In the genomic region with DNA sequence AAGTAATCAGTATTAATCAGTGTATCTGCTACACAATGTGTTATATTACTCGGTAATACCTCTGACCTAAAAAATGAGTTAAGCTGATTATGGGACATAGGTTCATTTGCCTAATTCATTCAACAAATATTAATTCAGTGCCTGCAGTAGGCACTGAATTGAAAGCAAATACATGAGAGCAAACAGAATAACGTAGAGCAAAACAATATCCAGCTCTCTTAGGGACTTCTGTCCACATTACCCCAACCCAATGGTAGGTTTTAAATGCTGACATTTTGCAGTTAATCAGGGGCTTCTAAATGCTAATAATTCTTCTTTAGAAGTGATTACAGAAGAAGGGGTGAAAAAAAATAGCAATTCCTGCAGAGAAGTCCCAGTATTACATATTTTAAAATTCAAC, we compare ENCODE assay signal across 27 cellular contexts. TPM values are rescaled to one million over a fixed set of nuclear protein-coding genes. Genes with fewer than 3 reads are reported as not detected.
A peak's percentile ranks its signal among the peaks of the same experiment; 100 is the strongest.
DNase-seq lines count a peak whose midpoint lies in the region; ATAC-seq, FAIRE-seq and TF ChIP-seq lines count a peak whose summit lies in the region.
"Had no signal": no experiment of that assay in that cellular context is flagged by ENCODE, and none has a peak within 500 bp of the region (broad histone marks: within the 10 kb centered on the region; RNA-seq: fewer than 3 reads in every experiment).

No MANE protein-coding gene starts in this region.

- peak; percentile 7 for DNase-seq in NCI-H146 treated with DMSO at 0.1 percent for 48 hours (lab: John Stamatoyannopoulos, UW; ENCODE audit: unreplicated experiment)
- DNase-seq in NCI-H146 (lab: John Stamatoyannopoulos, UW), result no peak
- no peak for DNase-seq in GM18507 (ENCODE audit: extremely low spot score, insufficient read length, low read depth)
- no peak for DNase-seq in T-helper 17 cell
- no peak for DNase-seq in psoas muscle
- DNase-seq in activated naive CD4-positive, alpha-beta T cell treated with anti-CD3 and anti-CD28 coated beads, Interleukin-2, amount 10 ng/mL, durations not matched to agents 7 days and 5 days, result no peak
- no peak for DNase-seq in kidney glomerular epithelial cell (lab: John Stamatoyannopoulos, UW)
- DNase-seq: activated B cell treated with CpG ODN at 0.5 μM for 24 hours; activated CD4-positive, alpha-beta memory T cell treated with anti-CD3 and anti-CD28 coated beads, Interleukin-2, amount 10 ng/mL, durations not matched to agents 7 days and 5 days; activated naive CD4-positive, alpha-beta T cell treated with Interleukin-2 at 50 U/mL for 16 hours; activated T-cell treated with anti-CD3 and anti-CD28 coated beads, Interleukin-2, amount 50 U/mL, for 1 hour; anterior cingulate cortex; effector CD8-positive, alpha-beta T cell; HCEC 1CT; islet precursor cell; mesenchymal stem cell; naive thymus-derived CD4-positive, alpha-beta T cell; NCI-H187 treated with DMSO at 0.1 percent for 48 hours; NCI-H446; pancreas; stimulated activated CD4-positive, alpha-beta T cell treated with anti-CD3 and anti-CD28 coated beads, Interleukin-2, amount 100 ng/mL, for 24 hours; stimulated activated naive CD8-positive, alpha-beta T cell treated with anti-CD3 and anti-CD28 coated beads, Interleukin-15, Interleukin-2, amounts not matched to agents 100 U/mL and 50 U/mL, for 24 hours; upper lobe of left lung had no signal

- H3K27ac ChIP-seq in psoas muscle, result peak overlapping the region; percentile 12
- H3K27ac ChIP-seq: pancreas, upper lobe of left lung had no signal

- intact Hi-C loops in psoas muscle (cut with DNase I), result no loop called here

- peaks cover 18% of the 10 kb centered on the region for H3K4me1 Mint-ChIP-seq in T-helper 17 cell
- H3K4me1 Mint-ChIP-seq in activated naive CD4-positive, alpha-beta T cell treated with anti-CD3 and anti-CD28 coated beads, Interleukin-2, amount 10 ng/mL, durations not matched to agents 7 days and 5 days, result peaks cover 29% of the 10 kb centered on the region

- no peak overlapping the region for H3K4me3 ChIP-seq in psoas muscle
- H3K4me3 ChIP-seq: pancreas, upper lobe of left lung had no signal

- H3K4me3 Mint-ChIP-seq in T-helper 17 cell, result peak overlapping the region; percentile 41
- no peak overlapping the region for H3K4me3 Mint-ChIP-seq in activated naive CD4-positive, alpha-beta T cell treated with anti-CD3 and anti-CD28 coated beads, Interleukin-2, amount 10 ng/mL, durations not matched to agents 7 days and 5 days
- H3K4me3 Mint-ChIP-seq: activated B cell treated with CpG ODN at 0.5 μM for 24 hours; activated CD4-positive, alpha-beta memory T cell treated with anti-CD3 and anti-CD28 coated beads, Interleukin-2, amount 10 ng/mL, durations not matched to agents 7 days and 5 days; B cell; central memory CD8-positive, alpha-beta T cell; IgD-negative memory B cell; naive thymus-derived CD4-positive, alpha-beta T cell had no signal

- CTCF ChIA-PET in activated naive CD4-positive, alpha-beta T cell treated with anti-CD3 and anti-CD28 coated beads, Interleukin-2, amount 10 ng/mL, durations not matched to agents 7 days and 5 days (lab: Charles Lee), result interaction anchor here (1.0 to 1.5 kb wide), 2 partner anchors 17 to 52 kb away, joined by 3 to 4 read pairs; no protein-coding TSS in a partner anchor

- peak; percentile 49 for FAIRE-seq in GM18507 (lab: Jason Lieb, UNC)

- H3K36me3 Mint-ChIP-seq in T-helper 17 cell (ENCODE audit: low read depth), result no peaks in the 10 kb centered on the region
- peaks cover 11% of the 10 kb centered on the region for H3K36me3 Mint-ChIP-seq in activated naive CD4-positive, alpha-beta T cell treated with anti-CD3 and anti-CD28 coated beads, Interleukin-2, amount 10 ng/mL, durations not matched to agents 7 days and 5 days
- H3K36me3 Mint-ChIP-seq: IgD-negative memory B cell had no signal

- H3K27ac Mint-ChIP-seq in T-helper 17 cell, result no peak overlapping the region
- H3K27ac Mint-ChIP-seq in activated naive CD4-positive, alpha-beta T cell treated with anti-CD3 and anti-CD28 coated beads, Interleukin-2, amount 10 ng/mL, durations not matched to agents 7 days and 5 days, result no peak overlapping the region
- H3K27ac Mint-ChIP-seq: activated B cell treated with CpG ODN at 0.5 μM for 24 hours; activated CD4-positive, alpha-beta memory T cell treated with anti-CD3 and anti-CD28 coated beads, Interleukin-2, amount 10 ng/mL, durations not matched to agents 7 days and 5 days; B cell; IgD-negative memory B cell; naive thymus-derived CD4-positive, alpha-beta T cell had no signal

- H3K9me3 Mint-ChIP-seq in activated naive CD4-positive, alpha-beta T cell treated with anti-CD3 and anti-CD28 coated beads, Interleukin-2, amount 10 ng/mL, durations not matched to agents 7 days and 5 days, result no peaks in the 10 kb centered on the region
- H3K9me3 Mint-ChIP-seq: activated B cell treated with CpG ODN at 0.5 μM for 24 hours; activated CD4-positive, alpha-beta memory T cell treated with anti-CD3 and anti-CD28 coated beads, Interleukin-2, amount 10 ng/mL, durations not matched to agents 7 days and 5 days; central memory CD8-positive, alpha-beta T cell; IgD-negative memory B cell had no signal

- whole genome bisulfite sequencing in psoas muscle, 3 donors, result 64 to 77% (median 67%) methylated on average over 2 of the region's 2 CpGs

- no peaks in the 10 kb centered on the region for H3K36me3 ChIP-seq in psoas muscle (ENCODE audit: insufficient read depth in 1 of 2, low read depth in 1 of 2)
- H3K36me3 ChIP-seq: pancreas, upper lobe of left lung had no signal

- no peak for TF ChIP-seq CTCF in psoas muscle (IDR thresholded peaks at IDR 0.05)

- ATAC-seq in T-helper 17 cell, result no peak
- no peak for ATAC-seq in psoas muscle
- no peak for ATAC-seq in HG03175 (IDR thresholded peaks at IDR 0.05; ENCODE audit: unreplicated experiment)
- ATAC-seq: naive thymus-derived CD4-positive, alpha-beta T cell; pancreas; stimulated activated naive CD8-positive, alpha-beta T cell treated with anti-CD3 and anti-CD28 coated beads, Interleukin-15, Interleukin-2, amounts not matched to agents 100 U/mL and 50 U/mL, for 24 hours had no signal

- H3K4me1 ChIP-seq in psoas muscle, result peaks cover 8% of the 10 kb centered on the region

- H3K9me3 ChIP-seq in T-helper 17 cell (ENCODE audit: control insufficient read depth, low read length, poor library complexity, severe bottlenecking) (no peaks in the 10 kb centered on the region), psoas muscle (no peaks in the 10 kb centered on the region)
- H3K9me3 ChIP-seq: pancreas, upper lobe of left lung had no signal

- H3K27me3 ChIP-seq in psoas muscle (ENCODE audit: insufficient read depth in 3 of 3, low read length in 2 of 3), result no peaks in the 10 kb centered on the region
- H3K27me3 ChIP-seq: pancreas, upper lobe of left lung had no signal

- no peaks in the 10 kb centered on the region for H3K27me3 Mint-ChIP-seq in T-helper 17 cell
- peaks cover 6% of the 10 kb centered on the region for H3K27me3 Mint-ChIP-seq in activated naive CD4-positive, alpha-beta T cell treated with anti-CD3 and anti-CD28 coated beads, Interleukin-2, amount 10 ng/mL, durations not matched to agents 7 days and 5 days
- H3K27me3 Mint-ChIP-seq: activated B cell treated with CpG ODN at 0.5 μM for 24 hours; central memory CD8-positive, alpha-beta T cell had no signal

RNA-seq across cellular contexts. Expression of a gene that starts 4.9 kb away (rescaled TPM):
- total RNA-seq in T-helper 17 cell (10 to 100 TPM; 12.5 to 13.7 TPM), psoas muscle (10 to 100 TPM in 2 of 4 donors, 1 to 10 TPM in 2; 2.8 to 18.5 (median 10.3) TPM)
- 1 to 10 TPM; 3.1 to 8.2 (median 3.5) TPM for polyA plus RNA-seq in psoas muscle
